In genomic region chr17:54754560-54754959, GRCh38 we compare ENCODE assay signal across 10 cellular contexts.
DNase-seq lines count a peak whose midpoint lies in the region; ATAC-seq, FAIRE-seq and TF ChIP-seq lines count a peak whose summit lies in the region.
"Had no signal": no experiment of that assay in that cellular context is flagged by ENCODE, and none has a peak within 500 bp of the region (broad histone marks: within the 10 kb centered on the region; RNA-seq: fewer than 3 reads in every experiment).

No MANE protein-coding gene starts in this region.

- H3K27ac Mint-ChIP-seq in type B pancreatic cell = no peak overlapping the region

- TF ChIP-seq POLR2A in HepG2 (IDR thresholded peaks at IDR 0.05; ENCODE audit: insufficient read depth in 1 of 2, low read depth in 2 of 2, low read length in 2 of 2) (no peak), lower leg skin (IDR thresholded peaks at IDR 0.05) (no peak)

- H3K4me2 ChIP-seq in OCI-LY1 (ENCODE audit: low read length) = no peak overlapping the region
- no peak overlapping the region for H3K4me2 ChIP-seq in HepG2 (ENCODE audit: low read depth, low read length)

- H4K20me1 ChIP-seq in OCI-LY1 (ENCODE audit: insufficient read depth, low read length) (no peaks in the 10 kb centered on the region), HepG2 (ENCODE audit: insufficient read depth, low read length) (no peaks in the 10 kb centered on the region)

- no peak overlapping the region for H3K4me3 Mint-ChIP-seq in type B pancreatic cell

- TF ChIP-seq CTCF in OCI-LY1 (IDR thresholded peaks at IDR 0.05; ENCODE audit: low read length) (peak; percentile 67), HepG2 (CRISPR knock-in tag; IDR thresholded peaks at IDR 0.05) (peak; percentile 58), type B pancreatic cell (conservative IDR thresholded peaks at IDR 0.05) (no peak), lower leg skin (IDR thresholded peaks at IDR 0.05) (no peak)

- no TSS peak for BruUV-seq in HepG2 (replicated peaks; lab: Mats Ljungman, UMichigan)

- H3K36me3 Mint-ChIP-seq in type B pancreatic cell = no peaks in the 10 kb centered on the region

- H2AFZ ChIP-seq in OCI-LY1 (ENCODE audit: low read length) (no peak overlapping the region), HepG2 (ENCODE audit: low read length) (no peak overlapping the region)

- H3K4me3 ChIP-seq in OCI-LY1 (ENCODE audit: low read depth, low read length, poor library complexity, severe bottlenecking) (no peak overlapping the region), HepG2 (replicated peaks in 1 of 3; ENCODE audit: insufficient read depth in 1 of 3, low read depth in 2 of 3, low read length in 3 of 3) (no peak overlapping the region), lower leg skin (ENCODE audit: low read depth, poor library complexity, severe bottlenecking) (no peak overlapping the region)

- H3K9me3 Mint-ChIP-seq in type B pancreatic cell = peaks cover 3% of the 10 kb centered on the region

- H3K9me2 ChIP-seq in OCI-LY1 (ENCODE audit: low read depth, low read length) = no peaks in the 10 kb centered on the region

- CTCF ChIA-PET in HepG2 (lab: Yijun Ruan, JAX; ENCODE audit: low intra/inter-chr PET ratio, low total read pairs) = interaction anchor here (0.7 kb wide), 1 partner anchor 137 kb away, joined by 5 read pairs; no protein-coding TSS in a partner anchor

- TF ChIP-seq EP300 in HepG2 (IDR thresholded peaks at IDR 0.05; ENCODE audit: low read depth in 2 of 2, low read length in 2 of 2) = no peak
- TF ChIP-seq EP300 in HepG2 (CRISPR knock-in tag; IDR thresholded peaks at IDR 0.05; ENCODE audit: borderline replicate concordance) = no peak

- H3K36me3 ChIP-seq in OCI-LY1 (ENCODE audit: insufficient read depth, low read length) (no peaks in the 10 kb centered on the region), HepG2 (replicated peaks in 1 of 2; ENCODE audit: control insufficient read depth in 1 of 2, insufficient read depth in 2 of 2, low read length in 2 of 2) (no peaks in the 10 kb centered on the region)
- H3K36me3 ChIP-seq: neutrophil had no signal

- FAIRE-seq in HepG2 (lab: Jason Lieb, UNC) = no peak
- FAIRE-seq: colon had no signal

- peak; percentile 8 for DNase-seq in NOMO-1 treated with DMSO at 0.1 percent for 48 hours (lab: John Stamatoyannopoulos, UW; ENCODE audit: unreplicated experiment)
- no peak for DNase-seq in NOMO-1 treated with dmso at 0.1 percent for 144 hours (lab: John Stamatoyannopoulos, UW; ENCODE audit: unreplicated experiment)
- peak; percentile 16 for DNase-seq in HepG2 (ENCODE audit: low spot score)
- no peak for DNase-seq in type B pancreatic cell (ENCODE audit: extremely low spot score, unreplicated experiment)
- DNase-seq in lower leg skin (ENCODE audit: low spot score in 2 of 2) = no peak
- no peak for DNase-seq in H4 (ENCODE audit: low spot score)

- ATAC-seq in GM19463 (IDR thresholded peaks at IDR 0.05; ENCODE audit: unreplicated experiment) (peak; percentile 58), HepG2 (peak; percentile 92)

- intact Hi-C loops in HepG2 (cut with micrococcal nuclease; ENCODE audit: unreplicated experiment) = loop anchor here (5.0 kb wide), 1 partner anchor 1722 kb away; no protein-coding TSS in a partner anchor
- intact Hi-C loops in lower leg skin (cut with DNase I; ENCODE audit: low total_unique reads) = no loop called here

- H3F3A ChIP-seq in OCI-LY1 (ENCODE audit: insufficient read depth, low read length) = no peaks in the 10 kb centered on the region

- H3K27me3 ChIP-seq in OCI-LY1 (ENCODE audit: insufficient read depth, low read length) (no peaks in the 10 kb centered on the region), HepG2 (ENCODE audit: control insufficient read depth in 1 of 2, insufficient read depth in 2 of 2, low read length in 2 of 2) (no peaks in the 10 kb centered on the region)
- H3K27me3 ChIP-seq: neutrophil had no signal

- H3K9me3 ChIP-seq in OCI-LY1 (ENCODE audit: low read length) (no peaks in the 10 kb centered on the region), HepG2 (ENCODE audit: low read length) (no peaks in the 10 kb centered on the region)
- H3K9me3 ChIP-seq: neutrophil had no signal

- no peaks in the 10 kb centered on the region for H3K4me1 Mint-ChIP-seq in type B pancreatic cell (ENCODE audit: unreplicated experiment)

- peak; percentile 19; the same call in 1 of the 2 replicates for TF ChIP-seq RAD21 in HepG2 (CRISPR knock-in tag; IDR thresholded peaks at IDR 0.05)

- H3K27me3 Mint-ChIP-seq in type B pancreatic cell = no peaks in the 10 kb centered on the region

- POLR2A ChIA-PET in HepG2 (lab: Yijun Ruan, JAX) = no interaction called here

- in situ Hi-C loops in HepG2 (cut with HindIII; ENCODE audit: extremely low pct_ligation_motif_present, low pct_unique_long_range_greater_than_20kb) = no loop called here

- WGBS in HepG2 (ENCODE audit: low lambda C conversion rate) = 53% methylated on average over 10 of the region's 15 CpGs
- WGBS in lower leg skin, 2 donors = 84 to 88% methylated on average over 14 to 15 of the region's 15 CpGs

- H3K9ac ChIP-seq in OCI-LY1 (ENCODE audit: low read length) = no peak overlapping the region
- H3K9ac ChIP-seq in HepG2 (ENCODE audit: insufficient read depth, low read depth, low read length) = no peak overlapping the region

- H3K79me2 ChIP-seq in OCI-LY1 (ENCODE audit: insufficient read depth, low read length) = no peaks in the 10 kb centered on the region
- no peaks in the 10 kb centered on the region for H3K79me2 ChIP-seq in HepG2 (ENCODE audit: insufficient read depth, low read length)

- H3K4me1 ChIP-seq in OCI-LY1 (ENCODE audit: insufficient read depth, low read length, severe bottlenecking) (no peaks in the 10 kb centered on the region), HepG2 (ENCODE audit: insufficient read depth, low read length) (no peaks in the 10 kb centered on the region)

- no peak overlapping the region for H3K27ac ChIP-seq in OCI-LY1 (ENCODE audit: low read depth, low read length, poor library complexity, severe bottlenecking)
- H3K27ac ChIP-seq in HepG2 (ENCODE audit: extremely low read length, insufficient read depth, low read length) = no peak overlapping the region
- H3K27ac ChIP-seq: neutrophil had no signal

TF ChIP-seq in HepG2, 621 proteins besides CTCF, POLR2A, EP300 and RAD21 (continues in another document):
- TF ChIP-seq ARHGAP35 (CRISPR knock-in tag; IDR thresholded peaks at IDR 0.05; ENCODE audit: borderline replicate concordance) (no peak), XRCC5 (optimal IDR thresholded peaks at IDR 0.05; ENCODE audit: low read length) (peak; percentile 42), ZNF138 (CRISPR knock-in tag; IDR thresholded peaks at IDR 0.05; ENCODE audit: low read depth) (no peak), SMC3 (IDR thresholded peaks at IDR 0.05; ENCODE audit: low read length) (0 out of 2 replicates have a peak, but pooled peaks have one; percentile 12), ZBTB20 (CRISPR knock-in tag; IDR thresholded peaks at IDR 0.05; ENCODE audit: borderline replicate concordance, low read depth) (no peak), ZMYM2 (CRISPR knock-in tag; IDR thresholded peaks at IDR 0.05) (no peak), ZNF460 (CRISPR knock-in tag; IDR thresholded peaks at IDR 0.05; ENCODE audit: borderline replicate concordance) (no peak), PHB2 (IDR thresholded peaks at IDR 0.05; ENCODE audit: partially characterized antibody) (no peak), BCLAF1 (IDR thresholded peaks at IDR 0.05) (no peak), RCOR2 (CRISPR knock-in tag; IDR thresholded peaks at IDR 0.05) (no peak), ZNF281 (CRISPR knock-in tag; IDR thresholded peaks at IDR 0.05; ENCODE audit: borderline replicate concordance) (no peak), CREB1 (IDR thresholded peaks at IDR 0.05) (peak; percentile 16; the same call in 1 of the 2 replicates), CREB1 (CRISPR knock-in tag; IDR thresholded peaks at IDR 0.05) (no peak), STAG1 (CRISPR knock-in tag; IDR thresholded peaks at IDR 0.05) (peak; percentile 49), SCMH1 (CRISPR knock-in tag; IDR thresholded peaks at IDR 0.05; ENCODE audit: borderline replicate concordance) (no peak)

Comparison
In these comparisons a context has a peak if more than half of its experiments do, and no peak if none do; other contexts are left out.
1. DNase-seq: peak in NOMO-1 treated with DMSO at 0.1 percent for 48 hours (single experiment) and HepG2 (single experiment); none in NOMO-1 treated with dmso at 0.1 percent for 144 hours (single experiment), type B pancreatic cell (single experiment), lower leg skin (0 of 2) and H4 (single experiment).
2. CTCF ChIP-seq: peak in OCI-LY1 (single experiment) and HepG2 (single experiment); none in type B pancreatic cell (single experiment) and lower leg skin (0 of 3).